Comparison of ENCODE assay signal across 12 cellular contexts in the genomic region with DNA sequence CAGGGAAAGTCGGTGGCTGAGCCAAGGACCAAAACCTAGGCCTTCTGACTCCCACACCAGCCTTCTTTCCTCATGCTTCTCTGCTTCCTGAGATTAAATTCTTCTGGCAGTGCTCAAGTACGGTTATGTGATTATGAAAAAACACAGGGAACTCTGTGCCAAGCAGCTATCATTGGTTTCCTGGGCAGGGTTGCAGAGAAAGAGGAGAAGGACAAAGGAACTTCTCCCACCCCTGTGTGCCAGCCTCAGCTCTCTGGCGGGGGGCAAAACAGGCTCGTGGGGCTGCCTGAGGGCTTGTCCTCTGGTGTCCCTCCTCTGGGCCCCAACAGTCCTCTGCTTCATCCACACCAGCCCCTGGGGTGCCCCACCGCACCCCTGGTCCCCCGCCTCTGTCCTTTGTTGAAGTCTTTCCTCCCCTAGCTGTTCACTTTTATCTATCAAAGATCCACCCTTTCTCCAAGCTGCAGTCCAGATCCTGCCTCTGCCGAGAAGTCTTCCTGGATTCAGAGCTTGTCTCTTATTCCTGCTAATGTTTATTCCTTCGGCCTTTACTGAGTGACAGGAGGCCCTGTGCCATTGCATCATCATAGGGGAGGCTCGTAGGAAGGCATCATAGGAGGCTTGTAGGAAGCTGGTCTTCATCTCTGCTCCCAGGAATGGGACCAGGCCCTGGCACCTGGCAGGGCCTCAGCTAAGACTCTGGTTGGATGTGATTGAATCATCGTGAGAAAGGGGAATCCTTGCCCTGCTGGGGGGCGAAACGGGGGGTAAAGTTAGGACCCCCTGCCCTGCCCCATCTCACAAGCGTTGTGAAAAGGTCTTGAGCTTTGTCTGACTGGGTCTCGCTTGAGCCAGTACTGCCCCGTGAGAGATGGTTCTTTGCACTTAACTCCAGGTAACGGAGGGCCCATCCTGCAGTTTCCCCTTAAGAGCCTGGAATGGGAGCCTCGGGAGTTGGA. TPM values are rescaled to one million over a fixed set of nuclear protein-coding genes. Genes with fewer than 3 reads are reported as not detected.
A peak's percentile ranks its signal among the peaks of the same experiment; 100 is the strongest.
DNase-seq lines count a peak whose midpoint lies in the region; ATAC-seq, FAIRE-seq and TF ChIP-seq lines count a peak whose summit lies in the region.
"Had no signal": no experiment of that assay in that cellular context is flagged by ENCODE, and none has a peak within 500 bp of the region (broad histone marks: within the 10 kb centered on the region; RNA-seq: fewer than 3 reads in every experiment).

No MANE protein-coding gene starts in this region.

- no peak overlapping the region for H3K23ac ChIP-seq in H1 (ENCODE audit: insufficient read length)

- no peak overlapping the region for H2BK12ac ChIP-seq in H1 (ENCODE audit: low read depth, low read length)

- no peak overlapping the region for H3K56ac ChIP-seq in H1 (replicated peaks; ENCODE audit: insufficient read length, low read depth, low read length)

- H3K27ac ChIP-seq in RWPE1 (peak overlapping the region; percentile 70), H1 (ENCODE audit: low read depth, low read length) (no peak overlapping the region), lung (ENCODE audit: low read depth in 1 of 2, low read length in 1 of 2) (peak overlapping the region; percentile 58 to 80), thoracic aorta (peak overlapping the region; percentile 80 to 81), caudate nucleus (ENCODE audit: low read depth, low read length) (no peak overlapping the region)

- CTCF ChIA-PET in RWPE1 (lab: Yijun Ruan, JAX): interaction anchor here (0.9 kb wide), 1 partner anchor 10 kb away, joined by 4 read pairs; no protein-coding TSS in a partner anchor
- CTCF ChIA-PET in H1 (lab: Charles Lee; ENCODE audit: partially characterized antibody): interaction anchor here (0.6 to 2.1 kb wide), 9 partner anchors 9 to 290 kb away, joined by 3 to 9 read pairs (median 4); no protein-coding TSS in a partner anchor

- H3K4me1 ChIP-seq in H1 (replicated peaks in 1 of 4; ENCODE audit: control insufficient read depth in 3 of 4, insufficient read depth in 4 of 4, low read length in 3 of 4) (peaks cover 0 to 2% (median 0%) of the 10 kb centered on the region in 4 experiments; a peak in 1 of 7 replicates), lung (ENCODE audit: control insufficient read depth in 2 of 2, insufficient read depth in 2 of 2, low read length in 2 of 2) (peaks cover 3 to 25% of the 10 kb centered on the region in 2 donors), thoracic aorta (ENCODE audit: control insufficient read depth in 1 of 2, low read depth in 2 of 2) (peaks cover 24 to 54% of the 10 kb centered on the region in 2 donors)

- no peak overlapping the region for H3K9ac ChIP-seq in H1 (replicated peaks in 1 of 4; ENCODE audit: extremely low read depth in 1 of 4, low read depth in 3 of 4, low read length in 3 of 4)

- H3K14ac ChIP-seq in H1 (ENCODE audit: insufficient read length): no peak overlapping the region

- no peak for TF ChIP-seq RAD21 in H1 (IDR thresholded peaks at IDR 0.05 in 1 of 2, conservative IDR thresholded peaks at IDR 0.05 in 1 of 2; ENCODE audit: low read depth in 2 of 2, low read length in 2 of 2)

- H3K36me3 Mint-ChIP-seq in activated T-cell treated with anti-CD3 and anti-CD28 coated beads, Interleukin-2, amount 50 U/mL, for 24 hours (ENCODE audit: low read depth): no peaks in the 10 kb centered on the region

- FAIRE-seq in H1 (lab: Jason Lieb, UNC): no peak

- H2BK5ac ChIP-seq in H1 (ENCODE audit: low read depth, low read length): no peak overlapping the region

- peaks cover 0 to 2% of the 10 kb centered on the region in 2 experiments for H4K20me1 ChIP-seq in H1 (replicated peaks in 1 of 2; ENCODE audit: control insufficient read depth in 1 of 2, insufficient read depth in 2 of 2, low read length in 2 of 2)

- H3K23me2 ChIP-seq in H1 (ENCODE audit: low read depth, low read length): no peaks in the 10 kb centered on the region

- TF ChIP-seq EP300 in H1 (IDR thresholded peaks at IDR 0.05; ENCODE audit: borderline replicate concordance in 1 of 2, low read depth in 2 of 2, low read length in 2 of 2): no peak

- H3K9me3 Mint-ChIP-seq in activated T-cell treated with anti-CD3 and anti-CD28 coated beads, Interleukin-2, amount 50 U/mL, for 24 hours: no peaks in the 10 kb centered on the region

- WGBS in H1 (ENCODE audit: extremely low coverage in 1 of 2, insufficient coverage in 1 of 2, insufficient read length in 1 of 2, insufficient replicate concordance in 2 of 2, low coverage in 1 of 2, low lambda C conversion rate in 2 of 2, missing lambda C conversion rate in 1 of 2), 2 experiments: 82% methylated on average over 17 of the region's 17 CpGs; no CpG with 5 or more reads in 1 of the 2 experiments
- WGBS in lung, 2 donors: 61 to 68% methylated on average over 17 of the region's 17 CpGs

- H4K8ac ChIP-seq in H1 (ENCODE audit: extremely low read depth, insufficient read depth, low read length): no peak overlapping the region

- no peak overlapping the region for H3K4ac ChIP-seq in H1 (replicated peaks; ENCODE audit: insufficient read length, low read depth, low read length)

- TF ChIP-seq CTCF in RWPE1 (conservative IDR thresholded peaks at IDR 0.05; ENCODE audit: low read depth) (no peak), H1 (IDR thresholded peaks at IDR 0.05; ENCODE audit: control extremely low read depth in 1 of 3, insufficient read depth in 1 of 3, low read depth in 1 of 3, low read length in 3 of 3) (no peak), lung (IDR thresholded peaks at IDR 0.05; ENCODE audit: control extremely low read depth, extremely low read depth) (no peak), thoracic aorta (IDR thresholded peaks at IDR 0.05) (no peak)

- H4K91ac ChIP-seq in H1 (replicated peaks; ENCODE audit: insufficient read length, low read length): no peak overlapping the region

- no peak overlapping the region for H3K4me3 ChIP-seq in H1 (ENCODE audit: extremely low read depth in 1 of 4, insufficient read depth in 2 of 4, low read depth in 3 of 4, low read length in 4 of 4)
- no peak overlapping the region for H3K4me3 ChIP-seq in lung
- H3K4me3 ChIP-seq in thoracic aorta: no peak overlapping the region

- no peak overlapping the region for H3K4me3 Mint-ChIP-seq in activated T-cell treated with anti-CD3 and anti-CD28 coated beads, Interleukin-2, amount 50 U/mL, for 24 hours

- H3K4me1 Mint-ChIP-seq in activated T-cell treated with anti-CD3 and anti-CD28 coated beads, Interleukin-2, amount 50 U/mL, for 24 hours (ENCODE audit: low read depth): no peaks in the 10 kb centered on the region

- H2AFZ ChIP-seq in H1 (ENCODE audit: low read length): no peak overlapping the region

- ATAC-seq in lung (ENCODE audit: insufficient read depth, low FRiP score) (no peak), thoracic aorta (ENCODE audit: insufficient number of reproducible peaks, low FRiP score, low read depth) (peak; percentile 74)

- H3K79me2 ChIP-seq in H1 (ENCODE audit: control insufficient read depth in 1 of 2, insufficient read depth in 2 of 2, low read length in 2 of 2): no peaks in the 10 kb centered on the region

- POLR2A ChIA-PET in RWPE1 (lab: Yijun Ruan, JAX; ENCODE audit: low non-redundant PET) (interaction anchor here (0.8 kb wide), 1 partner anchor 11 kb away, joined by 3 read pairs; no protein-coding TSS in a partner anchor), H1 (lab: Charles Lee; ENCODE audit: partially characterized antibody) (interaction anchor here (0.7 to 25.7 kb wide), 3 partner anchors 16 to 119 kb away, joined by 3 to 458 read pairs (median 3); partner anchors contain the start of genes BEST1 and FTH1)

- no peak overlapping the region for H3K18ac ChIP-seq in H1 (ENCODE audit: extremely low read depth, low read length)

- H3K9me3 ChIP-seq in H1 (ENCODE audit: insufficient read depth in 2 of 2, low read depth in 1 of 2, low read length in 1 of 2): no peaks in the 10 kb centered on the region
- H3K9me3 ChIP-seq in lung (ENCODE audit: control insufficient read depth in 2 of 2, insufficient read depth in 1 of 2, low read length in 1 of 2): no peaks in the 10 kb centered on the region
- no peaks in the 10 kb centered on the region for H3K9me3 ChIP-seq in thoracic aorta

- no peak overlapping the region for H2BK20ac ChIP-seq in H1 (ENCODE audit: low read length)

- H2BK15ac ChIP-seq in H1 (ENCODE audit: low read length): no peak overlapping the region

- H3K27me3 ChIP-seq in H1 (replicated peaks in 1 of 4; ENCODE audit: control insufficient read depth in 3 of 4, extremely low read depth in 1 of 4, insufficient read depth in 3 of 4, low read length in 3 of 4) (peaks cover 9 to 32% (median 15%) of the 10 kb centered on the region in 4 experiments; a peak in 5 of 7 replicates), lung (ENCODE audit: control insufficient read depth, insufficient read depth) (no peaks in the 10 kb centered on the region), thoracic aorta (replicated peaks; ENCODE audit: insufficient read depth) (no peaks in the 10 kb centered on the region)

- TF ChIP-seq POLR2A in H1 (IDR thresholded peaks at IDR 0.05; ENCODE audit: control extremely low read depth in 1 of 2, low read depth in 2 of 2, low read length in 2 of 2): no peak

- H4K5ac ChIP-seq in H1 (ENCODE audit: insufficient read length, low read depth, low read length): no peak overlapping the region

- no peak overlapping the region for H3K4me2 ChIP-seq in H1 (ENCODE audit: insufficient read depth in 1 of 2, low read depth in 2 of 2, low read length in 2 of 2)

- H2AK5ac ChIP-seq in H1 (ENCODE audit: low read depth, low read length): 0 out of 2 replicates have a peak overlapping the region, but pooled peaks have one; percentile 65

- H3K27me3 Mint-ChIP-seq in activated T-cell treated with anti-CD3 and anti-CD28 coated beads, Interleukin-2, amount 50 U/mL, for 24 hours: no peaks in the 10 kb centered on the region

- no peak overlapping the region for H2BK120ac ChIP-seq in H1 (replicated peaks; ENCODE audit: low read depth, low read length)

- H3K27ac Mint-ChIP-seq in activated T-cell treated with anti-CD3 and anti-CD28 coated beads, Interleukin-2, amount 50 U/mL, for 24 hours: no peak overlapping the region

- H3K36me3 ChIP-seq in H1 (ENCODE audit: control insufficient read depth in 2 of 4, insufficient read depth in 4 of 4, low read length in 3 of 4): no peaks in the 10 kb centered on the region
- no peaks in the 10 kb centered on the region for H3K36me3 ChIP-seq in lung (ENCODE audit: control insufficient read depth in 2 of 2, insufficient read depth in 2 of 2, low read length in 2 of 2)
- no peaks in the 10 kb centered on the region for H3K36me3 ChIP-seq in thoracic aorta

- DNase-seq in RWPE1 (ENCODE audit: low spot score): no peak
- DNase-seq in H1 (ENCODE audit: low read depth in 1 of 2, low spot score in 2 of 2): no peak
- no peak for DNase-seq in lung (ENCODE audit: low spot score)
- DNase-seq in thoracic aorta (ENCODE audit: low spot score): no peak
- no peak for DNase-seq in HuH-7 (ENCODE audit: low spot score)
- DNase-seq in caudate nucleus (lab: John Stamatoyannopoulos, UW): no peak
- no peak for DNase-seq in NCI-H2227 (lab: John Stamatoyannopoulos, UW; ENCODE audit: unreplicated experiment)
- DNase-seq in activated T-cell treated with anti-CD3 and anti-CD28 coated beads, Interleukin-2, amount 50 U/mL, for 24 hours: no peak
- DNase-seq: GDM1, NCI-H1930, nucleus accumbens had no signal

- no peaks in the 10 kb centered on the region for H3K79me1 ChIP-seq in H1 (ENCODE audit: low read depth, low read length)

RNA-seq across cellular contexts. Expression of gene FTH1, which starts 11.5 kb away (rescaled TPM):
- total RNA-seq in H1 (2021; fragmentation: NEBNext Ultra II Directional; extraction: Animal tissue kit (Norgen Biotek cat#: 25700)): 1,461 and 1,535 TPM in 2 replicates
- polyA plus RNA-seq in H1 (2011; rRNA removed): 895 and 1,153 TPM in 2 replicates
- polyA plus RNA-seq in H1 (2011; cell fraction: cytosol; rRNA removed): 859 TPM
- polyA plus RNA-seq in H1 (2011; cell fraction: nucleus; rRNA removed): 858 TPM
- 2,371 to 2,868 TPM (median 2,459 TPM) in 4 replicates for polyA plus RNA-seq in H1 (2012, experiment 1 of 2)
- polyA plus RNA-seq in H1 (2012, experiment 2 of 2): 3,437 TPM
- polyA plus RNA-seq in H1 (2013, experiment 1 of 2): 1,345 TPM
- polyA plus RNA-seq in H1 (2013, experiment 2 of 2): 1,427 TPM
- polyA minus RNA-seq in H1 (2011; rRNA and poly(A)+ RNA removed): 388 and 391 TPM in 2 replicates
- polyA minus RNA-seq in H1 (2011; cell fraction: cytosol; rRNA and poly(A)+ RNA removed): 705 TPM
- 403 TPM for polyA minus RNA-seq in H1 (2011; cell fraction: nucleus; rRNA and poly(A)+ RNA removed)
- 1,000 to 10,000 TPM; 1,737 to 4,072 TPM for total RNA-seq in lung
- over 10,000 TPM in 1 of 2 donors, 1,000 to 10,000 TPM in 1; 6,299 to 24,273 TPM for polyA plus RNA-seq in lung
- total RNA-seq in thoracic aorta: 1,000 to 10,000 TPM; 1,820 to 2,025 TPM

RNA-seq across cellular contexts. Expression of gene BEST1, which starts 28.8 kb away (rescaled TPM):
- 0.22 and 0.23 TPM in 2 replicates for total RNA-seq in H1 (2021; fragmentation: NEBNext Ultra II Directional; extraction: Animal tissue kit (Norgen Biotek cat#: 25700))
- polyA plus RNA-seq in H1 (2011; rRNA removed) (0.62 and 1.4 TPM in 2 replicates), lung (10 to 100 TPM in 1 of 2 donors, 1 to 10 TPM in 1; 6.1 to 27.3 TPM)
- 1.7 TPM for polyA plus RNA-seq in H1 (2011; cell fraction: cytosol; rRNA removed)
- polyA plus RNA-seq in H1 (2011; cell fraction: nucleus; rRNA removed): 3.9 TPM
- 0.43 to 0.91 TPM (median 0.72 TPM) in 4 replicates for polyA plus RNA-seq in H1 (2012, experiment 1 of 2)
- 1.0 TPM for polyA plus RNA-seq in H1 (2012, experiment 2 of 2)
- polyA plus RNA-seq in H1 (2013, experiment 1 of 2): 0.08 TPM
- 0.09 TPM for polyA plus RNA-seq in H1 (2013, experiment 2 of 2)
- 0.95 and 1.1 TPM in 2 replicates for polyA minus RNA-seq in H1 (2011; rRNA and poly(A)+ RNA removed)
- 0.81 TPM for polyA minus RNA-seq in H1 (2011; cell fraction: cytosol; rRNA and poly(A)+ RNA removed)
- 2.9 TPM for polyA minus RNA-seq in H1 (2011; cell fraction: nucleus; rRNA and poly(A)+ RNA removed)
- total RNA-seq in lung (10 to 100 TPM in 1 of 2 donors, 1 to 10 TPM in 1; 4.9 to 16.6 TPM), thoracic aorta (1 to 10 TPM; 4.7 to 8.0 TPM)
- total RNA-seq: activated CD8-positive, alpha-beta memory T cell treated with anti-CD3 and anti-CD28 coated beads for 36 hours had no signal

Comparison
In these comparisons a context has a peak if more than half of its experiments do, and no peak if none do; other contexts are left out.
1. H3K27ac ChIP-seq: peak in RWPE1 (single experiment), lung (2 of 2) and thoracic aorta (2 of 2); none in H1 (single experiment) and caudate nucleus (single experiment).